ENCODE assay signal across 1 cellular context in genomic region chr4:102344520-102344954, GRCh38.
TF ChIP-seq lines count a peak whose summit lies in the region.

No MANE protein-coding gene starts in this region.

TF ChIP-seq in HepG2, 621 proteins besides CTCF, POLR2A, EP300 and RAD21 (continued from another document and continues in another):
- TF ChIP-seq ZNF33B (CRISPR knock-in tag; IDR thresholded peaks at IDR 0.05) (no peak), ZNF274 (CRISPR knock-in tag; IDR thresholded peaks at IDR 0.05) (no peak; the same call in 1 of the 2 replicates), PATZ1 (CRISPR knock-in tag; IDR thresholded peaks at IDR 0.05) (no peak), ZC3H4 (CRISPR knock-in tag; IDR thresholded peaks at IDR 0.05; ENCODE audit: borderline replicate concordance) (no peak), MYPOP (CRISPR knock-in tag; IDR thresholded peaks at IDR 0.05) (peak; percentile 81), SRF (IDR thresholded peaks at IDR 0.05; ENCODE audit: low read depth, low read length) (no peak), SRSF9 (IDR thresholded peaks at IDR 0.05; ENCODE audit: borderline replicate concordance, insufficient read depth, low read depth, low read length, poor library complexity, severe bottlenecking) (no peak), SIN3B (IDR thresholded peaks at IDR 0.05; ENCODE audit: low read length) (no peak), PAXIP1 (CRISPR knock-in tag; conservative IDR thresholded peaks at IDR 0.05) (0 out of 2 replicates have a peak, but pooled peaks have one; percentile 5), RBM22 (optimal IDR thresholded peaks at IDR 0.05; ENCODE audit: low read length) (no peak), MAX (IDR thresholded peaks at IDR 0.05) (peak; percentile 88), ZNF691 (CRISPR knock-in tag; IDR thresholded peaks at IDR 0.05; ENCODE audit: borderline replicate concordance, low read depth) (no peak), ZSCAN22 (CRISPR knock-in tag; IDR thresholded peaks at IDR 0.05) (no peak), RELA (CRISPR knock-in tag; IDR thresholded peaks at IDR 0.05) (no peak), KLF6 (CRISPR knock-in tag; IDR thresholded peaks at IDR 0.05) (no peak), GPBP1L1 (CRISPR knock-in tag; IDR thresholded peaks at IDR 0.05) (no peak), ZNF260 (CRISPR knock-in tag; IDR thresholded peaks at IDR 0.05; ENCODE audit: borderline replicate concordance, low read depth) (no peak), GZF1 (CRISPR knock-in tag; IDR thresholded peaks at IDR 0.05) (no peak), SALL2 (CRISPR knock-in tag; IDR thresholded peaks at IDR 0.05) (0 out of 2 replicates have a peak, but pooled peaks have one; percentile 22), CENPBD1 (CRISPR knock-in tag; IDR thresholded peaks at IDR 0.05; ENCODE audit: borderline replicate concordance, low read depth) (no peak), ZFP82 (CRISPR knock-in tag; IDR thresholded peaks at IDR 0.05; ENCODE audit: borderline replicate concordance) (no peak), FOXC1 (CRISPR knock-in tag; IDR thresholded peaks at IDR 0.05; ENCODE audit: borderline replicate concordance) (0 out of 2 replicates have a peak, but pooled peaks have one; percentile 21), EHMT2 (IDR thresholded peaks at IDR 0.05; ENCODE audit: borderline replicate concordance, low read depth, low read length) (no peak)
- TF ChIP-seq, protein P1, sequence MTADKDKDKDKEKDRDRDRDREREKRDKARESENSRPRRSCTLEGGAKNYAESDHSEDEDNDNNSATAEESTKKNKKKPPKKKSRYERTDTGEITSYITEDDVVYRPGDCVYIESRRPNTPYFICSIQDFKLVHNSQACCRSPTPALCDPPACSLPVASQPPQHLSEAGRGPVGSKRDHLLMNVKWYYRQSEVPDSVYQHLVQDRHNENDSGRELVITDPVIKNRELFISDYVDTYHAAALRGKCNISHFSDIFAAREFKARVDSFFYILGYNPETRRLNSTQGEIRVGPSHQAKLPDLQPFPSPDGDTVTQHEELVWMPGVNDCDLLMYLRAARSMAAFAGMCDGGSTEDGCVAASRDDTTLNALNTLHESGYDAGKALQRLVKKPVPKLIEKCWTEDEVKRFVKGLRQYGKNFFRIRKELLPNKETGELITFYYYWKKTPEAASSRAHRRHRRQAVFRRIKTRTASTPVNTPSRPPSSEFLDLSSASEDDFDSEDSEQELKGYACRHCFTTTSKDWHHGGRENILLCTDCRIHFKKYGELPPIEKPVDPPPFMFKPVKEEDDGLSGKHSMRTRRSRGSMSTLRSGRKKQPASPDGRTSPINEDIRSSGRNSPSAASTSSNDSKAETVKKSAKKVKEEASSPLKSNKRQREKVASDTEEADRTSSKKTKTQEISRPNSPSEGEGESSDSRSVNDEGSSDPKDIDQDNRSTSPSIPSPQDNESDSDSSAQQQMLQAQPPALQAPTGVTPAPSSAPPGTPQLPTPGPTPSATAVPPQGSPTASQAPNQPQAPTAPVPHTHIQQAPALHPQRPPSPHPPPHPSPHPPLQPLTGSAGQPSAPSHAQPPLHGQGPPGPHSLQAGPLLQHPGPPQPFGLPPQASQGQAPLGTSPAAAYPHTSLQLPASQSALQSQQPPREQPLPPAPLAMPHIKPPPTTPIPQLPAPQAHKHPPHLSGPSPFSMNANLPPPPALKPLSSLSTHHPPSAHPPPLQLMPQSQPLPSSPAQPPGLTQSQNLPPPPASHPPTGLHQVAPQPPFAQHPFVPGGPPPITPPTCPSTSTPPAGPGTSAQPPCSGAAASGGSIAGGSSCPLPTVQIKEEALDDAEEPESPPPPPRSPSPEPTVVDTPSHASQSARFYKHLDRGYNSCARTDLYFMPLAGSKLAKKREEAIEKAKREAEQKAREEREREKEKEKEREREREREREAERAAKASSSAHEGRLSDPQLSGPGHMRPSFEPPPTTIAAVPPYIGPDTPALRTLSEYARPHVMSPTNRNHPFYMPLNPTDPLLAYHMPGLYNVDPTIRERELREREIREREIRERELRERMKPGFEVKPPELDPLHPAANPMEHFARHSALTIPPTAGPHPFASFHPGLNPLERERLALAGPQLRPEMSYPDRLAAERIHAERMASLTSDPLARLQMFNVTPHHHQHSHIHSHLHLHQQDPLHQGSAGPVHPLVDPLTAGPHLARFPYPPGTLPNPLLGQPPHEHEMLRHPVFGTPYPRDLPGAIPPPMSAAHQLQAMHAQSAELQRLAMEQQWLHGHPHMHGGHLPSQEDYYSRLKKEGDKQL (CRISPR knock-in tag; IDR thresholded peaks at IDR 0.05; ENCODE audit: low read depth) = no peak
- TF ChIP-seq, protein P2, sequence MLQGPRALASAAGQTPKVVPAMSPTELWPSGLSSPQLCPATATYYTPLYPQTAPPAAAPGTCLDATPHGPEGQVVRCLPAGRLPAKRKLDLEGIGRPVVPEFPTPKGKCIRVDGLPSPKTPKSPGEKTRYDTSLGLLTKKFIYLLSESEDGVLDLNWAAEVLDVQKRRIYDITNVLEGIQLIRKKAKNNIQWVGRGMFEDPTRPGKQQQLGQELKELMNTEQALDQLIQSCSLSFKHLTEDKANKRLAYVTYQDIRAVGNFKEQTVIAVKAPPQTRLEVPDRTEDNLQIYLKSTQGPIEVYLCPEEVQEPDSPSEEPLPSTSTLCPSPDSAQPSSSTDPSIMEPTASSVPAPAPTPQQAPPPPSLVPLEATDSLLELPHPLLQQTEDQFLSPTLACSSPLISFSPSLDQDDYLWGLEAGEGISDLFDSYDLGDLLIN (CRISPR knock-in tag; IDR thresholded peaks at IDR 0.05; ENCODE audit: borderline replicate concordance) = peak; percentile 36; the same call in 1 of the 2 replicates
- TF ChIP-seq, protein P3, sequence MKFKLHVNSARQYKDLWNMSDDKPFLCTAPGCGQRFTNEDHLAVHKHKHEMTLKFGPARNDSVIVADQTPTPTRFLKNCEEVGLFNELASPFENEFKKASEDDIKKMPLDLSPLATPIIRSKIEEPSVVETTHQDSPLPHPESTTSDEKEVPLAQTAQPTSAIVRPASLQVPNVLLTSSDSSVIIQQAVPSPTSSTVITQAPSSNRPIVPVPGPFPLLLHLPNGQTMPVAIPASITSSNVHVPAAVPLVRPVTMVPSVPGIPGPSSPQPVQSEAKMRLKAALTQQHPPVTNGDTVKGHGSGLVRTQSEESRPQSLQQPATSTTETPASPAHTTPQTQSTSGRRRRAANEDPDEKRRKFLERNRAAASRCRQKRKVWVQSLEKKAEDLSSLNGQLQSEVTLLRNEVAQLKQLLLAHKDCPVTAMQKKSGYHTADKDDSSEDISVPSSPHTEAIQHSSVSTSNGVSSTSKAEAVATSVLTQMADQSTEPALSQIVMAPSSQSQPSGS (CRISPR knock-in tag; IDR thresholded peaks at IDR 0.05) = no peak
- TF ChIP-seq, protein P4, sequence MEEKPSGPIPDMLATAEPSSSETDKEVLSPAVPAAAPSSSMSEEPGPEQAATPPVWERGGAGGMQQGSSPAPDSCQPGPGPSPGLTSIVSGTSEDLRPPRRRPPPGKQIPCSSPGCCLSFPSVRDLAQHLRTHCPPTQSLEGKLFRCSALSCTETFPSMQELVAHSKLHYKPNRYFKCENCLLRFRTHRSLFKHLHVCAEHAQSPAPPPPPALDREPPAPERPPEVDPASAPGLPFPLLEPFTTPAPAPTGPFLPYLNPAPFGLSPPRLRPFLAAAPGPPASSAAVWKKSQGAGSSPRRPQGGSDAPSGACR (CRISPR knock-in tag; IDR thresholded peaks at IDR 0.05) = no peak
- TF ChIP-seq, protein P5, sequence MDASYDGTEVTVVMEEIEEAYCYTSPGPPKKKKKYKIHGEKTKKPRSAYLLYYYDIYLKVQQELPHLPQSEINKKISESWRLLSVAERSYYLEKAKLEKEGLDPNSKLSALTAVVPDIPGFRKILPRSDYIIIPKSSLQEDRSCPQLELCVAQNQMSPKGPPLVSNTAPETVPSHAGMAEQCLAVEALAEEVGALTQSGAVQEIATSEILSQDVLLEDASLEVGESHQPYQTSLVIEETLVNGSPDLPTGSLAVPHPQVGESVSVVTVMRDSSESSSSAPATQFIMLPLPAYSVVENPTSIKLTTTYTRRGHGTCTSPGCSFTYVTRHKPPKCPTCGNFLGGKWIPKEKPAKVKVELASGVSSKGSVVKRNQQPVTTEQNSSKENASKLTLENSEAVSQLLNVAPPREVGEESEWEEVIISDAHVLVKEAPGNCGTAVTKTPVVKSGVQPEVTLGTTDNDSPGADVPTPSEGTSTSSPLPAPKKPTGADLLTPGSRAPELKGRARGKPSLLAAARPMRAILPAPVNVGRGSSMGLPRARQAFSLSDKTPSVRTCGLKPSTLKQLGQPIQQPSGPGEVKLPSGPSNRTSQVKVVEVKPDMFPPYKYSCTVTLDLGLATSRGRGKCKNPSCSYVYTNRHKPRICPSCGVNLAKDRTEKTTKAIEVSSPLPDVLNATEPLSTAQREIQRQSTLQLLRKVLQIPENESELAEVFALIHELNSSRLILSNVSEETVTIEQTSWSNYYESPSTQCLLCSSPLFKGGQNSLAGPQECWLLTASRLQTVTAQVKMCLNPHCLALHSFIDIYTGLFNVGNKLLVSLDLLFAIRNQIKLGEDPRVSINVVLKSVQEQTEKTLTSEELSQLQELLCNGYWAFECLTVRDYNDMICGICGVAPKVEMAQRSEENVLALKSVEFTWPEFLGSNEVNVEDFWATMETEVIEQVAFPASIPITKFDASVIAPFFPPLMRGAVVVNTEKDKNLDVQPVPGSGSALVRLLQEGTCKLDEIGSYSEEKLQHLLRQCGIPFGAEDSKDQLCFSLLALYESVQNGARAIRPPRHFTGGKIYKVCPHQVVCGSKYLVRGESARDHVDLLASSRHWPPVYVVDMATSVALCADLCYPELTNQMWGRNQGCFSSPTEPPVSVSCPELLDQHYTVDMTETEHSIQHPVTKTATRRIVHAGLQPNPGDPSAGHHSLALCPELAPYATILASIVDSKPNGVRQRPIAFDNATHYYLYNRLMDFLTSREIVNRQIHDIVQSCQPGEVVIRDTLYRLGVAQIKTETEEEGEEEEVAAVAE (CRISPR knock-in tag; IDR thresholded peaks at IDR 0.05; ENCODE audit: borderline replicate concordance) = no peak
